In the genomic region with DNA sequence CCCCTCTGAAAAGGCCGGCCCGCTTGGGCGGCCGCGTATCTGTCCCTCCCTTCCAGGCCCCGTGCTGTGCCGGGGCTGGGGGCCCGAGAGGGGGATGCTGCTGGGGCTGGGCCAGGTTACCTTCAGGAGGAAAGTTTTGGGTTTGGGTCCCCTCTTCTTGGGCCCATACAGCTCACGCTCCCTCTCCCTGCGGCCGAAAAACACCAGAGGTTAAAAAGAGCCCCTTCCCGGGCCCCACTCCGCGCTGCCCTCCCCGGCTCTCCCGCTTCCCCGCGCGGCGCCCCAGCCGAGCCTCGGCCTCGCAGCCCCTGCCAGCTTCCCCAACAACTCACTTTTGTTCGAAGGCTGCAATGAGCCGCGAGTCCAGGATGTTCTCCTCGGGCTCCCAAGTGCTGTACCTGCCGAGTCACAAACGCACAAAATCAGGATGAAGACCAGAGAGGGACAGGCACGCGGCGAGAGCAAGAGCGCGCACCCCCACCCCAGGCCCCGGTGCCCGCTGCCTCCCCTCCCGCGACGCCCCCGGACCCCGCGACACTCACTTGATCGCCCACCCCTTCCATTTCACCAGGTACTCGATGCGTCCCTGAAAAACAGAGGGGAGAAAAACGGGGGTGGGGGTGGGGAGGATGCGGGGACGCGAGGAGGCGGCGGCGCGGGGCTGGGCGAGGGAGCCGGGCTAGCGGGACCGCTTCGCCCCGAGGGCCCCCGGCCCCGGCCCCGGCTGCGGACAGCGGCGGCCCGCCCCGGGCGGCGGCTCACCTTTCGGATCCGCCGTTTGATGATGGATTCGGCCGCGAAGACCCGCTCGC, we compare ENCODE assay signal across 8 cellular contexts. TPM values are rescaled to one million over a fixed set of nuclear protein-coding genes. Genes with fewer than 3 reads are reported as not detected.
DNase-seq lines count a peak whose midpoint lies in the region; ATAC-seq and TF ChIP-seq lines count a peak whose summit lies in the region.

No MANE protein-coding gene starts in this region.

- TF ChIP-seq CTCF in AG04450 (IDR thresholded peaks at IDR 0.05; ENCODE audit: low read depth, low read length) (no peak), MM.1S (IDR thresholded peaks at IDR 0.05; ENCODE audit: low read length) (no peak)

- H3K27me3 ChIP-seq in AG04450 (ENCODE audit: control insufficient read depth, insufficient read depth, low read length) (peaks cover 3% of the 10 kb centered on the region), MM.1S (replicated peaks; ENCODE audit: insufficient read depth, low read length) (no peaks in the 10 kb centered on the region), adipocyte (replicated peaks; ENCODE audit: control insufficient read depth, insufficient read depth, low read length) (peaks cover 6% of the 10 kb centered on the region)

- H3K4me3 ChIP-seq in AG04450 (ENCODE audit: low read depth, low read length) (peak overlapping the region; percentile 78), MM.1S (ENCODE audit: low read length) (peak overlapping the region; percentile 93), adipocyte (ENCODE audit: low read length) (peak overlapping the region; percentile 88)

- no peaks in the 10 kb centered on the region; the same call in 1 of the 2 replicates for H3K9me3 ChIP-seq in AG04450 (ENCODE audit: control insufficient read depth, insufficient read depth, low read length)
- H3K9me3 ChIP-seq in MM.1S (replicated peaks; ENCODE audit: insufficient read depth, low read length): no peaks in the 10 kb centered on the region
- H3K9me3 ChIP-seq in adipocyte (ENCODE audit: control insufficient read depth, low read length): no peaks in the 10 kb centered on the region

- H4K20me1 ChIP-seq in MM.1S (ENCODE audit: insufficient read depth, low read length): peaks cover 11% of the 10 kb centered on the region; the same call in 1 of the 2 replicates

- peaks cover 50% of the 10 kb centered on the region for H3K79me2 ChIP-seq in MM.1S (ENCODE audit: low read length)

- H3K27ac ChIP-seq in AG04450 (ENCODE audit: low read depth, low read length) (no peak overlapping the region), MM.1S (ENCODE audit: low read length) (peak overlapping the region; percentile 80; the same call in 1 of the 2 replicates)

- H3K4me2 ChIP-seq in MM.1S (ENCODE audit: low read depth, low read length): peak overlapping the region; percentile 99

- no peaks in the 10 kb centered on the region for H3K9me2 ChIP-seq in MM.1S (replicated peaks; ENCODE audit: insufficient read depth, low read length)

- intact Hi-C loops in sciatic nerve (cut with DNase I): loop anchor here (10.0 kb wide), 1 partner anchor 53 kb away; no protein-coding TSS in a partner anchor

- peak overlapping the region; percentile 24; the same call in 1 of the 2 replicates for H2AFZ ChIP-seq in MM.1S (ENCODE audit: low read length)

- DNase-seq in AG04450 (ENCODE audit: low read depth, low spot score) (no peak), MM.1S (peak; percentile 33), adipocyte (ENCODE audit: low read depth) (peak; percentile 74), hepatic stellate cell (ENCODE audit: low spot score) (peak; percentile 34), sciatic nerve (ENCODE audit: low spot score) (peak; percentile 65), putamen (ENCODE audit: low spot score) (no peak)

- ATAC-seq in GM19397 (IDR thresholded peaks at IDR 0.05; ENCODE audit: unreplicated experiment): peak; percentile 3
- no peak for ATAC-seq in sciatic nerve
- no peak for ATAC-seq in GM18519 (IDR thresholded peaks at IDR 0.05; ENCODE audit: low FRiP score, unreplicated experiment)

- peak overlapping the region; percentile 95 for H3K9ac ChIP-seq in MM.1S (ENCODE audit: low read length)
- H3K9ac ChIP-seq in adipocyte (ENCODE audit: low read length): peak overlapping the region; percentile 85

- CTCF ChIA-PET in AG04450 (lab: Charles Lee): interaction anchor here (0.6 to 4.6 kb wide), 8 partner anchors 10 to 278 kb away, joined by 3 to 109 read pairs (median 10); a partner anchor contains a TSS

- POLR2A ChIA-PET in AG04450 (lab: Yijun Ruan, JAX): interaction anchor here (0.6 to 2.4 kb wide), 6 partner anchors 53 to 448 kb away, joined by 3 to 10 read pairs (median 4); a partner anchor contains a TSS

- H3K36me3 ChIP-seq in MM.1S (replicated peaks; ENCODE audit: insufficient read depth, low read length): peaks cover 10% of the 10 kb centered on the region; the same call in 1 of the 2 replicates
- peaks cover 8% of the 10 kb centered on the region for H3K36me3 ChIP-seq in adipocyte (ENCODE audit: control insufficient read depth, insufficient read depth, low read length, severe bottlenecking)

- H3K4me1 ChIP-seq in MM.1S (ENCODE audit: low read length) (peaks cover 30% of the 10 kb centered on the region), adipocyte (ENCODE audit: control insufficient read depth, insufficient read depth, low read length) (peaks cover 32% of the 10 kb centered on the region)

- peaks cover 36% of the 10 kb centered on the region for H3F3A ChIP-seq in MM.1S (ENCODE audit: insufficient read depth, low read length)

RNA-seq across cellular contexts. Expression of a gene that starts 0.5 kb away (rescaled TPM):
- polyA plus RNA-seq in AG04450 (2011; rRNA removed): 14.7 and 19.8 TPM in 2 replicates
- 57.6 and 66.9 TPM in 2 replicates for polyA minus RNA-seq in AG04450 (2011; rRNA and poly(A)+ RNA removed)
- 83.5 TPM for total RNA-seq in sciatic nerve

RNA-seq across cellular contexts. Expression of a gene that starts 27.7 kb away (rescaled TPM):
- 1.7 and 2.3 TPM in 2 replicates for polyA plus RNA-seq in AG04450 (2011; rRNA removed)
- 3.0 and 3.2 TPM in 2 replicates for polyA minus RNA-seq in AG04450 (2011; rRNA and poly(A)+ RNA removed)
- 6.9 TPM for total RNA-seq in sciatic nerve

Comparison
In these comparisons a context has a peak if more than half of its experiments do, and no peak if none do; other contexts are left out.
1. DNase-seq: peak in MM.1S (single experiment), adipocyte (single experiment), hepatic stellate cell (single experiment) and sciatic nerve (single experiment); none in AG04450 (single experiment) and putamen (single experiment).
2. Peak in every context shown above with its lines, with median percentiles within 50 percentile points of each other: H3K4me3 ChIP-seq.